Comparison of ENCODE assay signal across 26 cellular contexts in the genomic region with DNA sequence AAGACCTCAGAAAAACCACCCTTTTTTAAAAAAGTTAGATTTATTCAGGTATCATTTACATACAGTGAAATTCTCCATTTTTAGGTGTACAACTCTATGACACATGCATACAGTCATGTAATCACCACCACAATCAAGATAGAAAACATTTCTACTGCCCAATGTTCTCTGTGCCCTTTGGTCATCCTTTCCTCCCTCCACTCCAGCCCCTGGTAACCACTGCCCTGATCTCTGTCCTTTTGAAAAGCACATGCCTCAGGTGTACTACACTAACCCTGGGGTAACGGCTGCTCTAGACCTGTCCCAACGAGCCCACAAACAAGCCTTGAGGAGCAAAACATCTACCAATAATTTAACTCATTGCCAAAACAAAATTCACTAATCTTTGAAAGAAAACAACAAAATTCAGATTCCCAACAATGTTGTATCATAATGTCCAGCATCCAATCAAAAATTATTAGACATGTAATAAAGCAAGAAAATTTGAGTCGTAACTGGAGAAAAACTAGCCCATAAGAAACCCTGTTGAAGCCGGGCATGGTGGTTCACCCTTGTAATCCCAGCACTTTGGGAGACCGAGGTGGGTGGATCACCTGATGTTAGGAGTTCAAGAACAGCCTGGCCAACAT.
"Had no signal": no experiment of that assay in that cellular context is flagged by ENCODE, and none has a peak within 500 bp of the region (broad histone marks: within the 10 kb centered on the region; RNA-seq: fewer than 3 reads in every experiment).

No MANE protein-coding gene starts in this region.

- H3K4me3 Mint-ChIP-seq: immature natural killer cell; naive thymus-derived CD4-positive, alpha-beta T cell; natural killer cell treated with Interleukin-12 subunit alpha and Interleukin-12 subunit beta and Interleukin-15 and Interleukin-18, amount 100 ng/mL, for 72 hours; stimulated activated naive B cell treated with anti-CD40 and anti-IgM and Interleukin-4, amounts not matched to agents 10 μg/mL and 1 μg/mL and 100 μg/mL, for 72 hours had no signal

- FAIRE-seq: islet of Langerhans had no signal

- H3K4me1 ChIP-seq: right atrium auricular region, stomach, tibial artery, uterus had no signal

- DNase-seq: hypothalamus; immature natural killer cell; left ventricle myocardium superior; mesendoderm; midbrain; naive thymus-derived CD4-positive, alpha-beta T cell; stimulated activated CD4-positive, alpha-beta T cell treated with anti-CD3 and anti-CD28 coated beads, Interleukin-12 subunit alpha, Interleukin-12 subunit beta, amount 100 ng/mL, for 4 hours; stimulated activated CD4-positive, alpha-beta T cell treated with anti-CD3 and anti-CD28 coated beads, Interleukin-15, amount 100 ng/mL, for 24 hours; stimulated activated CD4-positive, alpha-beta T cell treated with anti-CD3 and anti-CD28 coated beads, Interleukin-2, amount 100 ng/mL, for 24 hours; stimulated activated CD4-positive, alpha-beta T cell treated with anti-CD3 and anti-CD28 coated beads, Interleukin-4, amount 100 ng/mL, for 1 hour; stimulated activated naive B cell treated with anti-CD40 and anti-IgM and Interleukin-4, amounts not matched to agents 10 μg/mL and 1 μg/mL and 100 μg/mL, for 72 hours; stimulated activated naive CD8-positive, alpha-beta T cell treated with anti-CD3 and anti-CD28 coated beads, Interleukin-15, Interleukin-2, amounts not matched to agents 100 U/mL and 50 U/mL, for 24 hours; stomach; uterus had no signal

- H3K36me3 ChIP-seq: ovary, right atrium auricular region, stomach, suprapubic skin, thoracic aorta, tibial artery, uterus had no signal

- ATAC-seq: left ventricle myocardium superior; mucosa of descending colon; naive thymus-derived CD4-positive, alpha-beta T cell; sciatic nerve; stimulated activated naive CD8-positive, alpha-beta T cell treated with anti-CD3 and anti-CD28 coated beads, Interleukin-15, Interleukin-2, amounts not matched to agents 100 U/mL and 50 U/mL, for 24 hours had no signal

- H3K9me3 ChIP-seq: mucosa of descending colon, ovary, suprapubic skin, thoracic aorta had no signal

- H3K4me3 ChIP-seq: lung, mucosa of descending colon, ovary, right atrium auricular region, skin epidermis, stomach, suprapubic skin, thoracic aorta, tibial artery, uterus had no signal

- H3K27ac Mint-ChIP-seq: natural killer cell treated with Interleukin-12 subunit alpha and Interleukin-12 subunit beta and Interleukin-15 and Interleukin-18, amount 100 ng/mL, for 72 hours; progenitor cell of endocrine pancreas; stimulated activated naive B cell treated with anti-CD40 and anti-IgM and Interleukin-4, amounts not matched to agents 10 μg/mL and 1 μg/mL and 100 μg/mL, for 72 hours had no signal

- H3K27ac ChIP-seq: ovary, right atrium auricular region, stomach, suprapubic skin, thoracic aorta, tibial artery, uterus had no signal

- H3K27me3 ChIP-seq: ovary, right atrium auricular region, stomach, suprapubic skin, tibial artery, uterus had no signal

- H3K4me1 Mint-ChIP-seq: immature natural killer cell had no signal

- H3K9me3 Mint-ChIP-seq: immature natural killer cell; natural killer cell treated with Interleukin-12 subunit alpha and Interleukin-12 subunit beta and Interleukin-15 and Interleukin-18, amount 100 ng/mL, for 72 hours had no signal

- H3K36me3 Mint-ChIP-seq: natural killer cell treated with Interleukin-12 subunit alpha and Interleukin-12 subunit beta and Interleukin-15 and Interleukin-18, amount 100 ng/mL, for 72 hours; stimulated activated naive B cell treated with anti-CD40 and anti-IgM and Interleukin-4, amounts not matched to agents 10 μg/mL and 1 μg/mL and 100 μg/mL, for 72 hours had no signal
